In genomic region chrX:70672326-70672725, GRCh38 we compare ENCODE assay signal across 1 cellular context.
TF ChIP-seq lines count a peak whose summit lies in the region.

No MANE protein-coding gene starts in this region.

TF ChIP-seq in H1, 55 proteins besides CTCF, POLR2A, EP300 and RAD21 (continued from another document):
- TF ChIP-seq CHD7 (IDR thresholded peaks at IDR 0.05; ENCODE audit: insufficient replicate concordance, low read length) (no peak), CREB1 (IDR thresholded peaks at IDR 0.05) (no peak), RXRA (IDR thresholded peaks at IDR 0.05; ENCODE audit: insufficient read depth, low read depth, low read length) (no peak), TEAD4 (IDR thresholded peaks at IDR 0.05; ENCODE audit: low read depth, low read length) (no peak), SIX5 (IDR thresholded peaks at IDR 0.05; ENCODE audit: low read depth, low read length) (no peak), SP2 (IDR thresholded peaks at IDR 0.05; ENCODE audit: low read length) (no peak), HDAC2 (IDR thresholded peaks at IDR 0.05; ENCODE audit: borderline replicate concordance in 1 of 2, low read depth in 2 of 2, low read length in 2 of 2) (no peak), JUN (IDR thresholded peaks at IDR 0.05; ENCODE audit: low read depth, low read length) (no peak)
TF ChIP-seq in H1: peak in this region for 0.
